3 cellular contexts compared by ENCODE assay signal in the genomic region with DNA sequence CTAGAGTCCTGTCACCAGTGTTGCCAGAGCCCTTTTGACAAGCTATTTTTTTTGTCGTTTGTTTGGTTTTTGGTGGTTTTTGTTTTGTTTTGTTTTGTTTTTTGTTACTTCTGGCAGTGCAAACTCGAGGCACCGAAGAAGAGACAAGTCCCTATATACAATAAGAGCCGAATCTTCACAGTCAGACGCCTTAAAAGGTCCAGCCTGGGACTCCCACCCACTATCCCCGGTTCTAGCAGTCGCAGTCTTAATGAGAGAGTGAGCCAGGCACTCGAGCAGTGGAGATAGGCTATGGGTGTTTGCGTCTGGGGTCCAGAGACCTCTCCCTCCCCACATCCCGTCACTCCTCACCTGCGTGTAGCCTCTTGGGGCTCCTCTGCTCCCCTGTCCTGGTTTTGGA.
TF ChIP-seq lines count a peak whose summit lies in the region.

No MANE protein-coding gene starts in this region.

TF ChIP-seq in SK-N-SH, 30 proteins besides CTCF, POLR2A, EP300 and RAD21:
- TF ChIP-seq FOSL2 (IDR thresholded peaks at IDR 0.05; ENCODE audit: borderline replicate concordance, low read depth) (no peak), ELF1 (IDR thresholded peaks at IDR 0.05) (no peak), POLR2AphosphoS5 (IDR thresholded peaks at IDR 0.05; ENCODE audit: low read depth, low read length) (no peak), FOXJ3 (CRISPR knock-in tag; IDR thresholded peaks at IDR 0.05) (no peak)
- TF ChIP-seq, protein P1, sequence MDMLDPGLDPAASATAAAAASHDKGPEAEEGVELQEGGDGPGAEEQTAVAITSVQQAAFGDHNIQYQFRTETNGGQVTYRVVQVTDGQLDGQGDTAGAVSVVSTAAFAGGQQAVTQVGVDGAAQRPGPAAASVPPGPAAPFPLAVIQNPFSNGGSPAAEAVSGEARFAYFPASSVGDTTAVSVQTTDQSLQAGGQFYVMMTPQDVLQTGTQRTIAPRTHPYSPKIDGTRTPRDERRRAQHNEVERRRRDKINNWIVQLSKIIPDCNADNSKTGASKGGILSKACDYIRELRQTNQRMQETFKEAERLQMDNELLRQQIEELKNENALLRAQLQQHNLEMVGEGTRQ (IDR thresholded peaks at IDR 0.05; ENCODE audit: borderline replicate concordance, low read depth, low read length) = no peak
TF ChIP-seq in SK-N-SH: peak in this region for 0.

TF ChIP-seq in SK-N-SH treated with all-trans-retinoic acid at 6 μM for 48 hours, 23 proteins besides CTCF, POLR2A, EP300 and RAD21 (continues in another document):
- TF ChIP-seq ZNF8 (CRISPR knock-in tag; IDR thresholded peaks at IDR 0.05) = no peak
- TF ChIP-seq GLIS3 (CRISPR knock-in tag; IDR thresholded peaks at IDR 0.05) = no peak
- TF ChIP-seq, protein P2, sequence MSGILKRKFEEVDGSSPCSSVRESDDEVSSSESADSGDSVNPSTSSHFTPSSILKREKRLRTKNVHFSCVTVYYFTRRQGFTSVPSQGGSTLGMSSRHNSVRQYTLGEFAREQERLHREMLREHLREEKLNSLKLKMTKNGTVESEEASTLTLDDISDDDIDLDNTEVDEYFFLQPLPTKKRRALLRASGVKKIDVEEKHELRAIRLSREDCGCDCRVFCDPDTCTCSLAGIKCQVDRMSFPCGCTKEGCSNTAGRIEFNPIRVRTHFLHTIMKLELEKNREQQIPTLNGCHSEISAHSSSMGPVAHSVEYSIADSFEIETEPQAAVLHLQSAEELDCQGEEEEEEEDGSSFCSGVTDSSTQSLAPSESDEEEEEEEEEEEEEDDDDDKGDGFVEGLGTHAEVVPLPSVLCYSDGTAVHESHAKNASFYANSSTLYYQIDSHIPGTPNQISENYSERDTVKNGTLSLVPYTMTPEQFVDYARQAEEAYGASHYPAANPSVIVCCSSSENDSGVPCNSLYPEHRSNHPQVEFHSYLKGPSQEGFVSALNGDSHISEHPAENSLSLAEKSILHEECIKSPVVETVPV (CRISPR knock-in tag; IDR thresholded peaks at IDR 0.05) = no peak
- TF ChIP-seq, protein P3, sequence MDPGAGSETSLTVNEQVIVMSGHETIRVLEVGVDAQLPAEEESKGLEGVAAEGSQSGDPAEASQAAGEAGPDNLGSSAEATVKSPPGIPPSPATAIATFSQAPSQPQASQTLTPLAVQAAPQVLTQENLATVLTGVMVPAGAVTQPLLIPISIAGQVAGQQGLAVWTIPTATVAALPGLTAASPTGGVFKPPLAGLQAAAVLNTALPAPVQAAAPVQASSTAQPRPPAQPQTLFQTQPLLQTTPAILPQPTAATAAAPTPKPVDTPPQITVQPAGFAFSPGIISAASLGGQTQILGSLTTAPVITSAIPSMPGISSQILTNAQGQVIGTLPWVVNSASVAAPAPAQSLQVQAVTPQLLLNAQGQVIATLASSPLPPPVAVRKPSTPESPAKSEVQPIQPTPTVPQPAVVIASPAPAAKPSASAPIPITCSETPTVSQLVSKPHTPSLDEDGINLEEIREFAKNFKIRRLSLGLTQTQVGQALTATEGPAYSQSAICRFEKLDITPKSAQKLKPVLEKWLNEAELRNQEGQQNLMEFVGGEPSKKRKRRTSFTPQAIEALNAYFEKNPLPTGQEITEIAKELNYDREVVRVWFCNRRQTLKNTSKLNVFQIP (CRISPR knock-in tag; IDR thresholded peaks at IDR 0.05; ENCODE audit: borderline replicate concordance, low read depth) = no peak
- TF ChIP-seq ISL1 (CRISPR knock-in tag; IDR thresholded peaks at IDR 0.05) = no peak
- TF ChIP-seq PPARA (CRISPR knock-in tag; IDR thresholded peaks at IDR 0.05; ENCODE audit: borderline replicate concordance) = no peak
- TF ChIP-seq, protein P4, sequence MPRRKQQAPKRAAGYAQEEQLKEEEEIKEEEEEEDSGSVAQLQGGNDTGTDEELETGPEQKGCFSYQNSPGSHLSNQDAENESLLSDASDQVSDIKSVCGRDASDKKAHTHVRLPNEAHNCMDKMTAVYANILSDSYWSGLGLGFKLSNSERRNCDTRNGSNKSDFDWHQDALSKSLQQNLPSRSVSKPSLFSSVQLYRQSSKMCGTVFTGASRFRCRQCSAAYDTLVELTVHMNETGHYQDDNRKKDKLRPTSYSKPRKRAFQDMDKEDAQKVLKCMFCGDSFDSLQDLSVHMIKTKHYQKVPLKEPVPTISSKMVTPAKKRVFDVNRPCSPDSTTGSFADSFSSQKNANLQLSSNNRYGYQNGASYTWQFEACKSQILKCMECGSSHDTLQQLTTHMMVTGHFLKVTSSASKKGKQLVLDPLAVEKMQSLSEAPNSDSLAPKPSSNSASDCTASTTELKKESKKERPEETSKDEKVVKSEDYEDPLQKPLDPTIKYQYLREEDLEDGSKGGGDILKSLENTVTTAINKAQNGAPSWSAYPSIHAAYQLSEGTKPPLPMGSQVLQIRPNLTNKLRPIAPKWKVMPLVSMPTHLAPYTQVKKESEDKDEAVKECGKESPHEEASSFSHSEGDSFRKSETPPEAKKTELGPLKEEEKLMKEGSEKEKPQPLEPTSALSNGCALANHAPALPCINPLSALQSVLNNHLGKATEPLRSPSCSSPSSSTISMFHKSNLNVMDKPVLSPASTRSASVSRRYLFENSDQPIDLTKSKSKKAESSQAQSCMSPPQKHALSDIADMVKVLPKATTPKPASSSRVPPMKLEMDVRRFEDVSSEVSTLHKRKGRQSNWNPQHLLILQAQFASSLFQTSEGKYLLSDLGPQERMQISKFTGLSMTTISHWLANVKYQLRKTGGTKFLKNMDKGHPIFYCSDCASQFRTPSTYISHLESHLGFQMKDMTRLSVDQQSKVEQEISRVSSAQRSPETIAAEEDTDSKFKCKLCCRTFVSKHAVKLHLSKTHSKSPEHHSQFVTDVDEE (CRISPR knock-in tag; IDR thresholded peaks at IDR 0.05) = no peak
- TF ChIP-seq, protein P5, sequence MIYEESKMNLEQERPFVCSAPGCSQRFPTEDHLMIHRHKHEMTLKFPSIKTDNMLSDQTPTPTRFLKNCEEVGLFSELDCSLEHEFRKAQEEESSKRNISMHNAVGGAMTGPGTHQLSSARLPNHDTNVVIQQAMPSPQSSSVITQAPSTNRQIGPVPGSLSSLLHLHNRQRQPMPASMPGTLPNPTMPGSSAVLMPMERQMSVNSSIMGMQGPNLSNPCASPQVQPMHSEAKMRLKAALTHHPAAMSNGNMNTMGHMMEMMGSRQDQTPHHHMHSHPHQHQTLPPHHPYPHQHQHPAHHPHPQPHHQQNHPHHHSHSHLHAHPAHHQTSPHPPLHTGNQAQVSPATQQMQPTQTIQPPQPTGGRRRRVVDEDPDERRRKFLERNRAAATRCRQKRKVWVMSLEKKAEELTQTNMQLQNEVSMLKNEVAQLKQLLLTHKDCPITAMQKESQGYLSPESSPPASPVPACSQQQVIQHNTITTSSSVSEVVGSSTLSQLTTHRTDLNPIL (CRISPR knock-in tag; IDR thresholded peaks at IDR 0.05; ENCODE audit: low read depth) = no peak
- TF ChIP-seq ZNF70 (CRISPR knock-in tag; IDR thresholded peaks at IDR 0.05) = no peak
- TF ChIP-seq ESRRG (CRISPR knock-in tag; IDR thresholded peaks at IDR 0.05) = no peak
- no peak for TF ChIP-seq RARB (CRISPR knock-in tag; IDR thresholded peaks at IDR 0.05)
- no peak for TF ChIP-seq SNAI2 (CRISPR knock-in tag; IDR thresholded peaks at IDR 0.05)
- TF ChIP-seq ZFP3 (CRISPR knock-in tag; IDR thresholded peaks at IDR 0.05) = no peak
- no peak for TF ChIP-seq ZC3H10 (CRISPR knock-in tag; IDR thresholded peaks at IDR 0.05)
- TF ChIP-seq, protein P6, sequence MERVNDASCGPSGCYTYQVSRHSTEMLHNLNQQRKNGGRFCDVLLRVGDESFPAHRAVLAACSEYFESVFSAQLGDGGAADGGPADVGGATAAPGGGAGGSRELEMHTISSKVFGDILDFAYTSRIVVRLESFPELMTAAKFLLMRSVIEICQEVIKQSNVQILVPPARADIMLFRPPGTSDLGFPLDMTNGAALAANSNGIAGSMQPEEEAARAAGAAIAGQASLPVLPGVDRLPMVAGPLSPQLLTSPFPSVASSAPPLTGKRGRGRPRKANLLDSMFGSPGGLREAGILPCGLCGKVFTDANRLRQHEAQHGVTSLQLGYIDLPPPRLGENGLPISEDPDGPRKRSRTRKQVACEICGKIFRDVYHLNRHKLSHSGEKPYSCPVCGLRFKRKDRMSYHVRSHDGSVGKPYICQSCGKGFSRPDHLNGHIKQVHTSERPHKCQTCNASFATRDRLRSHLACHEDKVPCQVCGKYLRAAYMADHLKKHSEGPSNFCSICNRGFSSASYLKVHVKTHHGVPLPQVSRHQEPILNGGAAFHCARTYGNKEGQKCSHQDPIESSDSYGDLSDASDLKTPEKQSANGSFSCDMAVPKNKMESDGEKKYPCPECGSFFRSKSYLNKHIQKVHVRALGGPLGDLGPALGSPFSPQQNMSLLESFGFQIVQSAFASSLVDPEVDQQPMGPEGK (CRISPR knock-in tag; IDR thresholded peaks at IDR 0.05; ENCODE audit: borderline replicate concordance) = no peak

TF ChIP-seq in H1, 55 proteins besides CTCF, POLR2A, EP300 and RAD21:
- TF ChIP-seq GABPA (IDR thresholded peaks at IDR 0.05; ENCODE audit: borderline replicate concordance, insufficient read depth, low read length) = no peak
- TF ChIP-seq SRF (IDR thresholded peaks at IDR 0.05; ENCODE audit: low read depth, low read length) = no peak
- TF ChIP-seq, protein P7, sequence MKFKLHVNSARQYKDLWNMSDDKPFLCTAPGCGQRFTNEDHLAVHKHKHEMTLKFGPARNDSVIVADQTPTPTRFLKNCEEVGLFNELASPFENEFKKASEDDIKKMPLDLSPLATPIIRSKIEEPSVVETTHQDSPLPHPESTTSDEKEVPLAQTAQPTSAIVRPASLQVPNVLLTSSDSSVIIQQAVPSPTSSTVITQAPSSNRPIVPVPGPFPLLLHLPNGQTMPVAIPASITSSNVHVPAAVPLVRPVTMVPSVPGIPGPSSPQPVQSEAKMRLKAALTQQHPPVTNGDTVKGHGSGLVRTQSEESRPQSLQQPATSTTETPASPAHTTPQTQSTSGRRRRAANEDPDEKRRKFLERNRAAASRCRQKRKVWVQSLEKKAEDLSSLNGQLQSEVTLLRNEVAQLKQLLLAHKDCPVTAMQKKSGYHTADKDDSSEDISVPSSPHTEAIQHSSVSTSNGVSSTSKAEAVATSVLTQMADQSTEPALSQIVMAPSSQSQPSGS (IDR thresholded peaks at IDR 0.05; ENCODE audit: low read length) = no peak
- TF ChIP-seq EZH2 (IDR thresholded peaks at IDR 0.05; ENCODE audit: low read depth, low read length, severe bottlenecking) = peak; percentile 31
- no peak for TF ChIP-seq RBBP5 (IDR thresholded peaks at IDR 0.05; ENCODE audit: borderline replicate concordance, low read depth, low read length)
- no peak for TF ChIP-seq HDAC6 (IDR thresholded peaks at IDR 0.05; ENCODE audit: low read depth, low read length)
- TF ChIP-seq, protein P8, sequence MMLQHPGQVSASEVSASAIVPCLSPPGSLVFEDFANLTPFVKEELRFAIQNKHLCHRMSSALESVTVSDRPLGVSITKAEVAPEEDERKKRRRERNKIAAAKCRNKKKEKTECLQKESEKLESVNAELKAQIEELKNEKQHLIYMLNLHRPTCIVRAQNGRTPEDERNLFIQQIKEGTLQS (IDR thresholded peaks at IDR 0.05; ENCODE audit: insufficient read depth, low read depth, low read length) = no peak
- TF ChIP-seq CTBP2 (IDR thresholded peaks at IDR 0.05; ENCODE audit: borderline replicate concordance, insufficient read depth, insufficient read length, low read length) = no peak
- TF ChIP-seq SAP30 (IDR thresholded peaks at IDR 0.05; ENCODE audit: insufficient read depth, insufficient replicate concordance, low read length) = no peak
- TF ChIP-seq CBX8 (IDR thresholded peaks at IDR 0.05; ENCODE audit: borderline replicate concordance, low read depth, low read length) = no peak
- no peak for TF ChIP-seq BCL11A (IDR thresholded peaks at IDR 0.05; ENCODE audit: low read depth in 2 of 2, low read length in 2 of 2)
- no peak for TF ChIP-seq SP2 (IDR thresholded peaks at IDR 0.05; ENCODE audit: low read length)
- no peak for TF ChIP-seq TAF1 (IDR thresholded peaks at IDR 0.05; ENCODE audit: low read depth, low read length)
- TF ChIP-seq KDM4A (IDR thresholded peaks at IDR 0.05; ENCODE audit: low read depth, low read length, severe bottlenecking) = peak; percentile 5
- no peak for TF ChIP-seq SIX5 (IDR thresholded peaks at IDR 0.05; ENCODE audit: low read depth, low read length)
- TF ChIP-seq SIRT6 (IDR thresholded peaks at IDR 0.05; ENCODE audit: low read length) = no peak
TF ChIP-seq in H1: peak in this region for 2.
